27 cellular contexts compared by ENCODE assay signal in genomic region chr22:24830205-24830979, GRCh38. TPM values are rescaled to one million over a fixed set of nuclear protein-coding genes. Genes with fewer than 3 reads are reported as not detected.
DNase-seq lines count a peak whose midpoint lies in the region; ATAC-seq, FAIRE-seq and TF ChIP-seq lines count a peak whose summit lies in the region.
"Had no signal": no experiment of that assay in that cellular context is flagged by ENCODE, and none has a peak within 500 bp of the region (broad histone marks: within the 10 kb centered on the region; RNA-seq: fewer than 3 reads in every experiment).

No MANE protein-coding gene starts in this region.

- H2AFZ ChIP-seq in K562 (ENCODE audit: low read depth, low read length) (no peak overlapping the region), neural progenitor cell (replicated peaks) (no peak overlapping the region), PC-3 (ENCODE audit: low read length) (no peak overlapping the region)

- no peaks in the 10 kb centered on the region for H3K9me2 ChIP-seq in PC-3 (replicated peaks; ENCODE audit: low read length)

- no peak for FAIRE-seq in K562 (lab: Jason Lieb, UNC)
- FAIRE-seq: GM12892, GM19239, RCC 7860 had no signal

- ATAC-seq in K562 (no peak), GM21390 (IDR thresholded peaks at IDR 0.05; ENCODE audit: unreplicated experiment) (no peak), PC-3 (no peak)

- H3K4me2 ChIP-seq in K562 (ENCODE audit: insufficient read depth, low read length) (no peak overlapping the region), neural progenitor cell (no peak overlapping the region), PC-3 (ENCODE audit: low read length) (no peak overlapping the region)
- H3K4me2 ChIP-seq: KMS-11 had no signal

- H3K36me3 Mint-ChIP-seq in Caco-2 (ENCODE audit: insufficient read depth, unreplicated experiment) (no peaks in the 10 kb centered on the region), neural progenitor cell (no peaks in the 10 kb centered on the region)
- H3K36me3 Mint-ChIP-seq: CD14-positive monocyte had no signal

- CTCF ChIA-PET in Caco-2 (lab: Charles Lee) (no interaction called here), K562 (lab: Yijun Ruan, JAX; ENCODE audit: low intra/inter-chr PET ratio) (no interaction called here), PC-3 (lab: Charles Lee) (no interaction called here)

- H3K27ac Mint-ChIP-seq in Caco-2 (ENCODE audit: unreplicated experiment) (peak overlapping the region; percentile 36), neural progenitor cell (no peak overlapping the region)
- H3K27ac Mint-ChIP-seq: CD14-positive monocyte had no signal

- intact Hi-C loops in Caco-2 (cut with micrococcal nuclease; ENCODE audit: unreplicated experiment): no loop called here
- intact Hi-C loops in K562 (cut with micrococcal nuclease): no loop called here
- intact Hi-C loops in PC-3 (cut with micrococcal nuclease): no loop called here

- no peaks in the 10 kb centered on the region for H3K9me1 ChIP-seq in K562 (ENCODE audit: control insufficient read depth, insufficient read depth, low read length)

- H4K20me1 ChIP-seq in K562 (replicated peaks; ENCODE audit: control insufficient read depth, insufficient read depth, low read length) (no peaks in the 10 kb centered on the region), neural progenitor cell (ENCODE audit: low read depth) (no peaks in the 10 kb centered on the region), PC-3 (ENCODE audit: low read length) (no peaks in the 10 kb centered on the region)

- TF ChIP-seq EP300 in K562 (IDR thresholded peaks at IDR 0.05; ENCODE audit: low read length): no peak

- in situ Hi-C loops in K562 (cut with MboI): no loop called here

- H3K4me3 ChIP-seq in Caco-2 (ENCODE audit: low read depth, low read length) (no peak overlapping the region), H7 (ENCODE audit: insufficient read depth, low read depth, low read length) (no peak overlapping the region), K562 (no peak overlapping the region), neural progenitor cell (no peak overlapping the region), PC-3 (ENCODE audit: low read length) (no peak overlapping the region)
- H3K4me3 ChIP-seq: HAP-1, SK-N-MC had no signal

- DNase-seq in Caco-2 (no peak), H7 (peak; percentile 79), K562 (ENCODE audit: extremely low read depth in 1 of 4, low spot score in 3 of 4) (no peak), neural progenitor cell (ENCODE audit: low spot score) (peak; percentile 28), PC-3 (no peak)
- no peak for DNase-seq in activated CD4-positive, alpha-beta T cell treated with anti-CD3 and anti-CD28 coated beads for 4 hours
- DNase-seq: Calu3; CD8-positive, alpha-beta memory T cell; DMS79 treated with DMSO at 0.1 percent for 48 hours; IMR-90; MM.1S; NCI-H1417; NCI-H1694; NCI-H2029 treated with DMSO at 0.1 percent for 48 hours; NCI-H446 treated with DMSO at 0.1 percent for 48 hours; NCI-H526; SIG-M5 had no signal

- H3F3A ChIP-seq in neural progenitor cell (ENCODE audit: low read depth) (no peaks in the 10 kb centered on the region), PC-3 (ENCODE audit: low read length, unreplicated experiment) (no peaks in the 10 kb centered on the region)

- H3K27ac ChIP-seq in K562 (ENCODE audit: extremely low read depth, low read depth, low read length) (no peak overlapping the region), neural progenitor cell (no peak overlapping the region), PC-3 (ENCODE audit: low read length) (no peak overlapping the region)
- H3K27ac ChIP-seq: KMS-11, SK-N-MC had no signal

- BruUV-seq in Caco-2 (replicated peaks; lab: Mats Ljungman, UMichigan) (no TSS peak), K562 (replicated peaks; lab: Mats Ljungman, UMichigan) (no TSS peak), PC-3 (replicated peaks; lab: Mats Ljungman, UMichigan) (no TSS peak)

- no peak overlapping the region for H3K4me3 Mint-ChIP-seq in Caco-2 (ENCODE audit: unreplicated experiment)
- H3K4me3 Mint-ChIP-seq in neural progenitor cell: no peak overlapping the region
- H3K4me3 Mint-ChIP-seq: CD14-positive monocyte; CD8-positive, alpha-beta memory T cell had no signal

- H3K27me3 Mint-ChIP-seq in Caco-2 (ENCODE audit: insufficient read depth, unreplicated experiment) (no peaks in the 10 kb centered on the region), neural progenitor cell (ENCODE audit: insufficient read depth, low read depth) (peaks cover 9% of the 10 kb centered on the region)

- POLR2A ChIA-PET in Caco-2 (lab: Charles Lee) (no interaction called here), K562 (lab: Yijun Ruan, JAX) (interaction anchor here (0.6 kb wide), 1 partner anchor 292 kb away, joined by 4 read pairs; no protein-coding TSS in a partner anchor), PC-3 (lab: Charles Lee; ENCODE audit: unreplicated experiment) (no interaction called here)

- TF ChIP-seq CTCF in Caco-2 (IDR thresholded peaks at IDR 0.05; ENCODE audit: insufficient read depth in 1 of 2, low read depth in 1 of 2, low read length in 1 of 2, severe bottlenecking in 1 of 2, unreplicated experiment in 1 of 2) (no peak), K562 (IDR thresholded peaks at IDR 0.05 in 2 of 3, conservative IDR thresholded peaks at IDR 0.05 in 1 of 3; ENCODE audit: insufficient read depth in 2 of 3, low read depth in 1 of 3, low read length in 3 of 3) (no peak), neural progenitor cell (IDR thresholded peaks at IDR 0.05) (no peak), PC-3 (conservative IDR thresholded peaks at IDR 0.05; ENCODE audit: low read depth, low read length) (no peak)

- no peak for TF ChIP-seq RAD21 in K562 (CRISPR knock-in tag; conservative IDR thresholded peaks at IDR 0.05 in 1 of 2, IDR thresholded peaks at IDR 0.05 in 1 of 2)

- H3K4me1 ChIP-seq in Caco-2: peaks cover 12% of the 10 kb centered on the region
- no peaks in the 10 kb centered on the region; a peak in 1 of 5 replicates for H3K4me1 ChIP-seq in K562 (replicated peaks in 1 of 2; ENCODE audit: control insufficient read depth in 2 of 2, insufficient read depth in 2 of 2, low read length in 2 of 2)
- peaks cover 5% of the 10 kb centered on the region for H3K4me1 ChIP-seq in neural progenitor cell
- no peaks in the 10 kb centered on the region for H3K4me1 ChIP-seq in PC-3 (ENCODE audit: insufficient read depth, low read length)
- H3K4me1 ChIP-seq: HAP-1 had no signal

- H3K36me3 ChIP-seq in Caco-2 (ENCODE audit: control insufficient read depth, insufficient read depth, low read length) (no peaks in the 10 kb centered on the region), H7 (replicated peaks; ENCODE audit: control insufficient read depth, insufficient read depth, low read length) (no peaks in the 10 kb centered on the region), K562 (ENCODE audit: control insufficient read depth, insufficient read depth, low read length) (no peaks in the 10 kb centered on the region), neural progenitor cell (no peaks in the 10 kb centered on the region), PC-3 (ENCODE audit: low read depth, low read length) (no peaks in the 10 kb centered on the region)
- H3K36me3 ChIP-seq: HAP-1 had no signal

- H3K4me1 Mint-ChIP-seq in Caco-2 (ENCODE audit: low read depth, unreplicated experiment) (peaks cover 27% of the 10 kb centered on the region), neural progenitor cell (peaks cover 9% of the 10 kb centered on the region)
- H3K4me1 Mint-ChIP-seq: CD14-positive monocyte; CD8-positive, alpha-beta memory T cell had no signal

- 0% methylated on average over 7 of the region's 7 CpGs for WGBS in K562 (ENCODE audit: insufficient coverage, low coverage, missing lambda C conversion rate)

- no peaks in the 10 kb centered on the region for H3K9me3 Mint-ChIP-seq in Caco-2 (ENCODE audit: unreplicated experiment)
- peaks cover 2% of the 10 kb centered on the region for H3K9me3 Mint-ChIP-seq in neural progenitor cell
- H3K9me3 Mint-ChIP-seq: CD14-positive monocyte; CD8-positive, alpha-beta memory T cell had no signal

- H3K27me3 ChIP-seq in Caco-2 (replicated peaks; ENCODE audit: control insufficient read depth, insufficient read depth, low read length) (no peaks in the 10 kb centered on the region), H7 (ENCODE audit: control insufficient read depth, insufficient read depth, low read length) (no peaks in the 10 kb centered on the region), K562 (ENCODE audit: control insufficient read depth in 2 of 2, insufficient read depth in 2 of 2, low read length in 2 of 2) (peaks cover 0 to 28% of the 10 kb centered on the region in 2 experiments; a peak in 2 of 5 replicates), neural progenitor cell (no peaks in the 10 kb centered on the region), PC-3 (ENCODE audit: low read length) (no peaks in the 10 kb centered on the region)

- H3K79me2 ChIP-seq in K562 (ENCODE audit: control insufficient read depth, insufficient read depth, low read length): no peaks in the 10 kb centered on the region
- H3K79me2 ChIP-seq in neural progenitor cell (ENCODE audit: low read depth): no peaks in the 10 kb centered on the region
- H3K79me2 ChIP-seq in PC-3 (ENCODE audit: low read length): no peaks in the 10 kb centered on the region

- TF ChIP-seq POLR2A in K562 (conservative IDR thresholded peaks at IDR 0.05): no peak

- no peaks in the 10 kb centered on the region for H3K9me3 ChIP-seq in Caco-2
- no peaks in the 10 kb centered on the region for H3K9me3 ChIP-seq in K562 (replicated peaks; ENCODE audit: control insufficient read depth, insufficient read depth, low read depth, low read length)
- no peaks in the 10 kb centered on the region for H3K9me3 ChIP-seq in neural progenitor cell (ENCODE audit: low read depth)
- no peaks in the 10 kb centered on the region for H3K9me3 ChIP-seq in PC-3 (ENCODE audit: low read length)
- H3K9me3 ChIP-seq: HAP-1 had no signal

- H3K9ac ChIP-seq in K562 (ENCODE audit: insufficient read depth in 1 of 2, low read depth in 2 of 2, low read length in 2 of 2) (no peak overlapping the region), neural progenitor cell (no peak overlapping the region), PC-3 (ENCODE audit: low read length) (no peak overlapping the region)
- H3K9ac ChIP-seq: KMS-11 had no signal

RNA-seq across cellular contexts. Expression of gene SGSM1, which starts 24.4 kb away (rescaled TPM):
- total RNA-seq in Caco-2 (2022): 5.5 and 6.1 TPM in 2 replicates
- 1.1 and 2.3 TPM in 2 replicates for total RNA-seq in H7 (2014; rRNA removed; shearing (Covaris generic))
- total RNA-seq in K562 (2011; cell fraction: chromatin; rRNA removed; ENCODE audit: low replicate concordance): 0.12 TPM in 1 of 2 replicates, not detected in the other
- not detected in 2 replicates for total RNA-seq in K562 (2011; cell fraction: nucleolus; rRNA removed)
- not detected in 2 replicates for total RNA-seq in K562 (2011; cell fraction: nucleoplasm; rRNA removed)
- total RNA-seq in K562 (2014; rRNA removed): not detected in 2 replicates
- total RNA-seq in K562 (2014; rRNA removed; fragmentation: Illumina TruSeq; extraction: Trizol): not detected in 2 replicates
- not detected in 2 replicates for total RNA-seq in K562 (2015; rRNA removed; fragmentation: Illumina TruSeq; extraction: Trizol)
- total RNA-seq in K562 (2021): not detected in 2 replicates
- 0.01 TPM in 1 of 2 replicates, not detected in the other for polyA plus RNA-seq in K562 (2011; rRNA removed)
- 0.03 TPM in 2 replicates for polyA plus RNA-seq in K562 (2011; cell fraction: cytosol; rRNA removed)
- polyA plus RNA-seq in K562 (2011; cell fraction: nucleus; rRNA removed): 0.04 TPM in 1 of 2 replicates, not detected in the other
- polyA plus RNA-seq in K562 (2012): 0.03 TPM in 1 of 2 replicates, not detected in the other
- polyA plus RNA-seq in K562 (2014; fragmentation: Illumina TruSeq; extraction: Trizol): not detected in 2 replicates
- polyA plus RNA-seq in K562 (2014; fragmentation: Nextera tagmentation; extraction: Ambion mirVana): not detected
- not detected in 2 replicates for polyA plus RNA-seq in K562 (2014; rRNA removed)
- not detected in 2 replicates for polyA minus RNA-seq in K562 (2011; rRNA and poly(A)+ RNA removed)
- not detected in 2 replicates for polyA minus RNA-seq in K562 (2011; cell fraction: cytosol; rRNA and poly(A)+ RNA removed)
- polyA minus RNA-seq in K562 (2011; cell fraction: nucleus; rRNA and poly(A)+ RNA removed): not detected in 2 replicates
- total RNA-seq in neural progenitor cell (ENCODE audit: low replicate concordance): 1.1 and 1.8 TPM in 2 replicates
- 0.29 and 0.35 TPM in 2 replicates for total RNA-seq in PC-3 (2014; rRNA removed)
- total RNA-seq: A673, IMR-90, OCI-LY7 had no signal
- polyA plus RNA-seq: CD14-positive monocyte, IMR-90 had no signal

RNA-seq across cellular contexts. Expression of gene PIWIL3, which starts 55.9 kb away (rescaled TPM):
- 0.16 and 0.45 TPM in 2 replicates for total RNA-seq in Caco-2 (2022)
- total RNA-seq in H7 (2014; rRNA removed; shearing (Covaris generic)): 0.07 TPM in 2 replicates
- total RNA-seq in K562 (2011; cell fraction: chromatin; rRNA removed; ENCODE audit: low replicate concordance): not detected in 2 replicates
- not detected in 2 replicates for total RNA-seq in K562 (2011; cell fraction: nucleolus; rRNA removed)
- total RNA-seq in K562 (2011; cell fraction: nucleoplasm; rRNA removed): not detected in 2 replicates
- 0.04 TPM in 1 of 2 replicates, not detected in the other for total RNA-seq in K562 (2014; rRNA removed)
- total RNA-seq in K562 (2014; rRNA removed; fragmentation: Illumina TruSeq; extraction: Trizol): 0.10 TPM in 1 of 2 replicates, not detected in the other
- total RNA-seq in K562 (2015; rRNA removed; fragmentation: Illumina TruSeq; extraction: Trizol): 0.04 TPM in 1 of 2 replicates, not detected in the other
- not detected in 2 replicates for total RNA-seq in K562 (2021)
- 0.03 and 0.04 TPM in 2 replicates for polyA plus RNA-seq in K562 (2011; rRNA removed)
- polyA plus RNA-seq in K562 (2011; cell fraction: cytosol; rRNA removed): 0.01 TPM in 2 replicates
- polyA plus RNA-seq in K562 (2011; cell fraction: nucleus; rRNA removed): not detected in 2 replicates
- 0.04 and 0.06 TPM in 2 replicates for polyA plus RNA-seq in K562 (2012)
- polyA plus RNA-seq in K562 (2014; fragmentation: Illumina TruSeq; extraction: Trizol): 0.04 and 0.06 TPM in 2 replicates
- polyA plus RNA-seq in K562 (2014; fragmentation: Nextera tagmentation; extraction: Ambion mirVana): not detected
- polyA plus RNA-seq in K562 (2014; rRNA removed): 0.12 TPM in 1 of 2 replicates, not detected in the other
- 0.07 TPM in 1 of 2 replicates, not detected in the other for polyA minus RNA-seq in K562 (2011; rRNA and poly(A)+ RNA removed)
- polyA minus RNA-seq in K562 (2011; cell fraction: cytosol; rRNA and poly(A)+ RNA removed): not detected in 2 replicates
- polyA minus RNA-seq in K562 (2011; cell fraction: nucleus; rRNA and poly(A)+ RNA removed): not detected in 2 replicates
- total RNA-seq in neural progenitor cell (ENCODE audit: low replicate concordance): not detected in 2 replicates
- not detected in 2 replicates for total RNA-seq in PC-3 (2014; rRNA removed)
- total RNA-seq: A673; Calu3; CD8-positive, alpha-beta memory T cell; IMR-90; OCI-LY7 had no signal
- polyA plus RNA-seq: CD14-positive monocyte; CD8-positive, alpha-beta memory T cell; IMR-90 had no signal

Comparison
In these comparisons a context has a peak if more than half of its experiments do, and no peak if none do; other contexts are left out.
1. DNase-seq: peak in H7 (single experiment) and neural progenitor cell (single experiment); none in Caco-2 (0 of 2), K562 (0 of 4), activated CD4-positive, alpha-beta T cell treated with anti-CD3 and anti-CD28 coated beads for 4 hours (0 of 2) and PC-3 (single experiment).